In the genomic region with DNA sequence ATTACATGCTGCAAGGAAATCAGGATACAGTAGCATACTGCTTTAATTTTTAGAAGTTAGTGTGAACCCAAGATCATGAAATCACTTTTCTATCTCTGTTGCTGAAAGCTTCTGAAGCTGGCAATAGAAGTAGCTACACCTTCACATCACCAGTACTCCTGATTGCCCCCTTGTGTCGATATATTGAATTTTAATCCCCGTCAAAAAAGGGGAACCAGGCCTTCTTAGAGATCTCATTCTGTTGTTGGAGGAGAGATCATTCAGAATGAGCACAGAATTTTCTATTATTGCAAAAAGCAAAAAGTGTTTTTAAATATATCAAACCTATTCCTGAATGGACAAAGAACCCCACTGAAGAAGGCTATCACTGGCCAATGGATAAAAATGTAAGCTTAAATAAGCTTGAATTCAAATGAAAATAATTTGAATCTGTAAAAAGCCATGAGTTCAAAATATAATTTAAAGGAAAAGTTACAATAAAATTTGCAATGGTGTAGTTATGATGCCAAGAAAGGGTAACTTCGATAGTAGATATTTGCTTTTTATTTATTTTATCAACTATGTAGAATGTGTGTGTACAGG, we compare ENCODE assay signal across 8 cellular contexts. TPM values are rescaled to one million over a fixed set of nuclear protein-coding genes. Genes with fewer than 3 reads are reported as not detected.
DNase-seq lines count a peak whose midpoint lies in the region; ATAC-seq, FAIRE-seq and TF ChIP-seq lines count a peak whose summit lies in the region.

No MANE protein-coding gene starts in this region.

- H3K9me3 Mint-ChIP-seq in neural crest cell = no peaks in the 10 kb centered on the region

- ATAC-seq in GM18499 (IDR thresholded peaks at IDR 0.05; ENCODE audit: insufficient read depth, unreplicated experiment) = peak; percentile 78
- ATAC-seq in HG02840 (IDR thresholded peaks at IDR 0.05; ENCODE audit: low FRiP score, unreplicated experiment) = peak; percentile 79
- ATAC-seq in sciatic nerve = no peak

- peak; percentile 63 for TF ChIP-seq CTCF in astrocyte of the spinal cord (IDR thresholded peaks at IDR 0.05; ENCODE audit: low read depth, low read length)
- TF ChIP-seq CTCF in neural crest cell (conservative IDR thresholded peaks at IDR 0.05) = peak; percentile 72

- no peaks in the 10 kb centered on the region for H3K27me3 Mint-ChIP-seq in neural crest cell (ENCODE audit: low read depth)

- no peaks in the 10 kb centered on the region for H3K4me1 Mint-ChIP-seq in neural crest cell

- in situ Hi-C loops in astrocyte of the spinal cord (cut with HindIII; ENCODE audit: low sequenced_read_pairs) = no loop called here

- H3K27ac Mint-ChIP-seq in neural crest cell (ENCODE audit: unreplicated experiment) = no peak overlapping the region

- H3K4me3 Mint-ChIP-seq in neural crest cell = no peak overlapping the region

- peak; percentile 31 for DNase-seq in NCI-H1694 (lab: John Stamatoyannopoulos, UW)
- DNase-seq in astrocyte of the spinal cord (ENCODE audit: low read depth, low spot score) = peak; percentile 26
- peak; percentile 15 for DNase-seq in neural crest cell (ENCODE audit: low read depth, low spot score)
- DNase-seq in NCI-H2029 treated with DMSO at 0.1 percent for 48 hours (lab: John Stamatoyannopoulos, UW) = no peak
- DNase-seq in sciatic nerve (ENCODE audit: low spot score) = no peak

- peak; percentile 32 for FAIRE-seq in A204.1 (lab: Jason Lieb, UNC)

- no peak overlapping the region for H3K4me3 ChIP-seq in astrocyte of the spinal cord (ENCODE audit: low read depth, low read length)

- H3K36me3 Mint-ChIP-seq in neural crest cell (ENCODE audit: low read depth) = no peaks in the 10 kb centered on the region

- intact Hi-C loops in sciatic nerve (cut with DNase I) = no loop called here

RNA-seq across cellular contexts. Expression of a gene that starts 39.7 kb away (rescaled TPM):
- total RNA-seq in neural crest cell (not detected in 2 replicates), sciatic nerve (not detected)

Comparison
In these comparisons a context has a peak if more than half of its experiments do, and no peak if none do; other contexts are left out.
1. DNase-seq: peak in NCI-H1694 (single experiment), astrocyte of the spinal cord (single experiment) and neural crest cell (single experiment); none in NCI-H2029 treated with DMSO at 0.1 percent for 48 hours (single experiment) and sciatic nerve (single experiment).